ENCODE assay signal across 24 cellular contexts in genomic region chr7:146000882-146001281, GRCh38.
DNase-seq lines count a peak whose midpoint lies in the region; ATAC-seq, FAIRE-seq and TF ChIP-seq lines count a peak whose summit lies in the region.
"Had no signal": no experiment of that assay in that cellular context is flagged by ENCODE, and none has a peak within 500 bp of the region (broad histone marks: within the 10 kb centered on the region; RNA-seq: fewer than 3 reads in every experiment).

No MANE protein-coding gene starts in this region.

- H4K20me1 ChIP-seq in IMR-90 (ENCODE audit: insufficient read depth, low read length) (no peaks in the 10 kb centered on the region), K562 (replicated peaks; ENCODE audit: control insufficient read depth, insufficient read depth, low read length) (no peaks in the 10 kb centered on the region)
- H4K20me1 ChIP-seq: BLaER1 treated with 17β-estradiol and CSF1 and Interleukin-3, amounts not matched to agents 10 nM and 100 nM had no signal

- no peak overlapping the region for H2BK5ac ChIP-seq in IMR-90 (ENCODE audit: low read depth, low read length, poor library complexity, severe bottlenecking)

- H4K91ac ChIP-seq in IMR-90 (ENCODE audit: insufficient read depth, low read depth, low read length) = no peak overlapping the region

- no peak overlapping the region for H2BK15ac ChIP-seq in IMR-90 (ENCODE audit: low read depth, low read length)

- H3K27me3 ChIP-seq in IMR-90 (ENCODE audit: control insufficient read depth, insufficient read depth, low read length) = no peaks in the 10 kb centered on the region
- H3K27me3 ChIP-seq in K562 (ENCODE audit: control insufficient read depth in 2 of 2, insufficient read depth in 2 of 2, low read length in 2 of 2) = no peaks in the 10 kb centered on the region
- H3K27me3 ChIP-seq in small intestine (ENCODE audit: control insufficient read depth in 2 of 2, insufficient read depth in 2 of 2, low read length in 2 of 2) = no peaks in the 10 kb centered on the region
- H3K27me3 ChIP-seq: BLaER1 treated with 17β-estradiol and CSF1 and Interleukin-3, amounts not matched to agents 10 nM and 100 nM had no signal

- ATAC-seq in A549 (no peak), IMR-90 (ENCODE audit: low read depth) (no peak), K562 (no peak)
- ATAC-seq: CD8-positive, alpha-beta T cell; GM12878 had no signal

- no peak overlapping the region for H4K8ac ChIP-seq in IMR-90 (ENCODE audit: low read depth in 2 of 2, low read length in 2 of 2)

- no peak overlapping the region for H3K18ac ChIP-seq in IMR-90 (ENCODE audit: low read depth, low read length)

- no peak overlapping the region for H3K27ac ChIP-seq in A549
- no peak overlapping the region for H3K27ac ChIP-seq in IMR-90 (ENCODE audit: insufficient read depth, low read length)
- no peak overlapping the region for H3K27ac ChIP-seq in K562 (ENCODE audit: extremely low read depth, low read depth, low read length)
- no peak overlapping the region for H3K27ac ChIP-seq in small intestine (ENCODE audit: low read depth in 1 of 2, low read length in 1 of 2)
- H3K27ac ChIP-seq: BLaER1 treated with 17β-estradiol and CSF1 and Interleukin-3, amounts not matched to agents 10 nM and 100 nM; C4-2B had no signal

- H2AK5ac ChIP-seq in IMR-90 (ENCODE audit: low read depth, low read length) = no peak overlapping the region

- FAIRE-seq in A549 (lab: Jason Lieb, UNC) = no peak
- FAIRE-seq in K562 (lab: Jason Lieb, UNC) = no peak
- FAIRE-seq in small intestine (lab: Jason Lieb, UNC) = no peak
- FAIRE-seq: A204.1, D721Med, GM12878, GM19239 had no signal

- H2AFZ ChIP-seq in IMR-90 (replicated peaks; ENCODE audit: low read length, poor library complexity) = no peak overlapping the region
- H2AFZ ChIP-seq in K562 (ENCODE audit: low read depth, low read length) = no peak overlapping the region

- TF ChIP-seq EP300 in A549 (IDR thresholded peaks at IDR 0.05) = no peak
- no peak for TF ChIP-seq EP300 in K562 (IDR thresholded peaks at IDR 0.05; ENCODE audit: low read length)

- H3K56ac ChIP-seq in IMR-90 (ENCODE audit: extremely low read depth, insufficient read depth, low read length) = no peak overlapping the region

- H2BK120ac ChIP-seq in IMR-90 (ENCODE audit: low read depth, low read length) = no peak overlapping the region

- BruUV-seq in IMR-90 (replicated peaks; lab: Mats Ljungman, UMichigan) = no TSS peak
- BruUV-seq in K562 (replicated peaks; lab: Mats Ljungman, UMichigan) = no TSS peak

- H3K4ac ChIP-seq in IMR-90 (ENCODE audit: low read depth, low read length) = no peak overlapping the region

- H3K79me1 ChIP-seq in IMR-90 (ENCODE audit: low read depth in 1 of 2, low read length in 2 of 2) = no peaks in the 10 kb centered on the region

- no peak overlapping the region for H3K23ac ChIP-seq in IMR-90 (ENCODE audit: low read depth, low read length)

- H3K4me3 ChIP-seq in A549 (no peak overlapping the region), IMR-90 (ENCODE audit: insufficient read depth, low read depth, low read length) (no peak overlapping the region), K562 (no peak overlapping the region), small intestine (ENCODE audit: low read depth in 1 of 2, low read length in 2 of 2) (no peak overlapping the region)
- H3K4me3 ChIP-seq: BLaER1 treated with 17β-estradiol and CSF1 and Interleukin-3, amounts not matched to agents 10 nM and 100 nM; GM12878 had no signal

- no peaks in the 10 kb centered on the region; the same call in 1 of the 3 replicates for H3K9me3 ChIP-seq in A549
- H3K9me3 ChIP-seq in IMR-90 (ENCODE audit: control insufficient read depth, insufficient read depth, low read length) = peaks cover 2% of the 10 kb centered on the region
- H3K9me3 ChIP-seq in K562 (replicated peaks; ENCODE audit: control insufficient read depth, insufficient read depth, low read depth, low read length) = no peaks in the 10 kb centered on the region
- no peaks in the 10 kb centered on the region for H3K9me3 ChIP-seq in small intestine (ENCODE audit: control insufficient read depth, low read depth)
- H3K9me3 ChIP-seq: BLaER1 treated with 17β-estradiol and CSF1 and Interleukin-3, amounts not matched to agents 10 nM and 100 nM; Caco-2 had no signal

- H3K4me1 ChIP-seq in A549 = no peaks in the 10 kb centered on the region
- H3K4me1 ChIP-seq in IMR-90 (ENCODE audit: control insufficient read depth, insufficient read depth, low read length) = no peaks in the 10 kb centered on the region
- H3K4me1 ChIP-seq in K562 (replicated peaks in 1 of 2; ENCODE audit: control insufficient read depth in 2 of 2, insufficient read depth in 2 of 2, low read length in 2 of 2) = no peaks in the 10 kb centered on the region
- H3K4me1 ChIP-seq in small intestine (ENCODE audit: control insufficient read depth in 2 of 2, insufficient read depth in 1 of 2, low read depth in 1 of 2, low read length in 1 of 2) = no peaks in the 10 kb centered on the region
- H3K4me1 ChIP-seq: Caco-2 had no signal

- H3K36me3 ChIP-seq in IMR-90 (ENCODE audit: control insufficient read depth, insufficient read depth, low read length) (no peaks in the 10 kb centered on the region), K562 (ENCODE audit: control insufficient read depth, insufficient read depth, low read length) (no peaks in the 10 kb centered on the region), small intestine (ENCODE audit: control insufficient read depth in 2 of 2, insufficient read depth in 2 of 2, low read length in 2 of 2) (no peaks in the 10 kb centered on the region)
- H3K36me3 ChIP-seq: BLaER1 treated with 17β-estradiol and CSF1 and Interleukin-3, amounts not matched to agents 10 nM and 100 nM had no signal

- no peak for TF ChIP-seq RAD21 in A549 (conservative IDR thresholded peaks at IDR 0.05 in 1 of 2, IDR thresholded peaks at IDR 0.05 in 1 of 2)
- no peak for TF ChIP-seq RAD21 in IMR-90 (IDR thresholded peaks at IDR 0.05; ENCODE audit: low read length)
- TF ChIP-seq RAD21 in K562 (CRISPR knock-in tag; conservative IDR thresholded peaks at IDR 0.05 in 1 of 2, IDR thresholded peaks at IDR 0.05 in 1 of 2) = no peak

- H3K14ac ChIP-seq in IMR-90 (replicated peaks; ENCODE audit: low read depth, low read length) = no peak overlapping the region

- 3% methylated on average over 2 of the region's 2 CpGs for WGBS in A549 (ENCODE audit: missing lambda C conversion rate)
- WGBS in IMR-90 (ENCODE audit: extremely low coverage in 2 of 2, insufficient read length in 1 of 2), 2 experiments = no CpG with 5 or more reads among the region's 2 CpGs
- WGBS in K562 (ENCODE audit: insufficient coverage, low coverage, missing lambda C conversion rate) = 60% methylated on average over 2 of the region's 2 CpGs
- 69 to 81% (median 74%) methylated on average over 2 of the region's 2 CpGs for WGBS in small intestine, 3 donors

- POLR2A ChIA-PET in A549 (lab: Yijun Ruan, JAX) (no interaction called here), IMR-90 (lab: Charles Lee; ENCODE audit: unreplicated experiment) (no interaction called here), K562 (lab: Yijun Ruan, JAX) (no interaction called here)

- CTCF ChIA-PET in A549 (lab: Yijun Ruan, JAX) = no interaction called here
- CTCF ChIA-PET in IMR-90 (lab: Yijun Ruan, JAX) = no interaction called here
- CTCF ChIA-PET in K562 (lab: Yijun Ruan, JAX; ENCODE audit: low intra/inter-chr PET ratio) = no interaction called here

- H2BK20ac ChIP-seq in IMR-90 (ENCODE audit: low read depth, low read length) = no peak overlapping the region

- TF ChIP-seq POLR2A in A549 (IDR thresholded peaks at IDR 0.05; ENCODE audit: low read length) = no peak
- no peak for TF ChIP-seq POLR2A in IMR-90 (IDR thresholded peaks at IDR 0.05; ENCODE audit: low read depth, low read length)
- no peak for TF ChIP-seq POLR2A in K562 (conservative IDR thresholded peaks at IDR 0.05)

- H4K5ac ChIP-seq in IMR-90 (ENCODE audit: low read depth, low read length) = no peak overlapping the region

- intact Hi-C loops in IMR-90 (cut with micrococcal nuclease) = no loop called here
- intact Hi-C loops in K562 (cut with micrococcal nuclease) = no loop called here

- no peak overlapping the region for H3K9ac ChIP-seq in IMR-90 (ENCODE audit: low read depth, low read length)
- no peak overlapping the region for H3K9ac ChIP-seq in K562 (ENCODE audit: insufficient read depth in 1 of 2, low read depth in 2 of 2, low read length in 2 of 2)
- H3K9ac ChIP-seq: BLaER1 treated with 17β-estradiol and CSF1 and Interleukin-3, amounts not matched to agents 10 nM and 100 nM had no signal

- in situ Hi-C loops in IMR-90 (cut with MboI; ENCODE audit: low sequenced_read_pairs) = no loop called here
- in situ Hi-C loops in K562 (cut with MboI) = no loop called here

- TF ChIP-seq CTCF in A549 (IDR thresholded peaks at IDR 0.05) (no peak), IMR-90 (conservative IDR thresholded peaks at IDR 0.05; ENCODE audit: low read depth, low read length) (no peak), K562 (IDR thresholded peaks at IDR 0.05 in 2 of 3, conservative IDR thresholded peaks at IDR 0.05 in 1 of 3; ENCODE audit: insufficient read depth in 2 of 3, low read depth in 1 of 3, low read length in 3 of 3) (no peak)

- DNase-seq in A549 (ENCODE audit: low read depth in 1 of 2, low spot score in 1 of 2) (no peak), IMR-90 (no peak), K562 (ENCODE audit: extremely low read depth in 1 of 4, low spot score in 3 of 4) (no peak), small intestine (no peak), NCI-H2171 (lab: John Stamatoyannopoulos, UW) (no peak), DMS 273 treated with DMSO at 0.1 percent for 48 hours (lab: John Stamatoyannopoulos, UW) (no peak)
- DNase-seq: 8988T; AML-193; Caco-2; Calu3; CD4-positive, alpha-beta T cell; CD8-positive, alpha-beta T cell; DMS153; DMS53; DMS79; DND-41; EL; GDM1 had no signal

- H3K9me1 ChIP-seq in IMR-90 (ENCODE audit: insufficient read depth, low read length) = no peaks in the 10 kb centered on the region
- no peaks in the 10 kb centered on the region for H3K9me1 ChIP-seq in K562 (ENCODE audit: control insufficient read depth, insufficient read depth, low read length)

- H3K4me2 ChIP-seq in A549 (no peak overlapping the region), IMR-90 (ENCODE audit: low read depth, low read length) (no peak overlapping the region), K562 (ENCODE audit: insufficient read depth, low read length) (no peak overlapping the region)
- H3K4me2 ChIP-seq: BLaER1 treated with 17β-estradiol and CSF1 and Interleukin-3, amounts not matched to agents 10 nM and 100 nM had no signal

- no peaks in the 10 kb centered on the region; the same call in 1 of the 3 replicates for H3K79me2 ChIP-seq in K562 (ENCODE audit: control insufficient read depth, insufficient read depth, low read length)

- no peak overlapping the region for H2AK9ac ChIP-seq in IMR-90 (replicated peaks; ENCODE audit: low read depth, low read length, poor library complexity)

- dilution Hi-C loops in IMR-90 (cut with HindIII; ENCODE audit: low sequenced_read_pairs, unreplicated experiment) = no loop called here

TF ChIP-seq in A549, 52 proteins besides CTCF, POLR2A, EP300 and RAD21 (continues in another document):
- TF ChIP-seq SMC3 (IDR thresholded peaks at IDR 0.05) (no peak), TP53 (CRISPR knock-in tag; IDR thresholded peaks at IDR 0.05) (no peak)

TF ChIP-seq in IMR-90, 13 proteins besides CTCF, POLR2A, EP300 and RAD21 (continues in another document):
- no peak for TF ChIP-seq MXI1 (IDR thresholded peaks at IDR 0.05; ENCODE audit: borderline replicate concordance, low read depth, low read length)

TF ChIP-seq in K562, 482 proteins besides CTCF, POLR2A, EP300 and RAD21 (continues in another document):
- TF ChIP-seq MAFG (tag; conservative IDR thresholded peaks at IDR 0.05) = peak; percentile 52

Comparison
In these comparisons a context has a peak if more than half of its experiments do, and no peak if none do; other contexts are left out.
1. Of the 35 proteins assayed by ChIP-seq in both K562 and A549: peak only in K562: none; only in A549: none; in both: MAFK; in neither: 34.